9 cellular contexts compared by ENCODE assay signal in the genomic region with DNA sequence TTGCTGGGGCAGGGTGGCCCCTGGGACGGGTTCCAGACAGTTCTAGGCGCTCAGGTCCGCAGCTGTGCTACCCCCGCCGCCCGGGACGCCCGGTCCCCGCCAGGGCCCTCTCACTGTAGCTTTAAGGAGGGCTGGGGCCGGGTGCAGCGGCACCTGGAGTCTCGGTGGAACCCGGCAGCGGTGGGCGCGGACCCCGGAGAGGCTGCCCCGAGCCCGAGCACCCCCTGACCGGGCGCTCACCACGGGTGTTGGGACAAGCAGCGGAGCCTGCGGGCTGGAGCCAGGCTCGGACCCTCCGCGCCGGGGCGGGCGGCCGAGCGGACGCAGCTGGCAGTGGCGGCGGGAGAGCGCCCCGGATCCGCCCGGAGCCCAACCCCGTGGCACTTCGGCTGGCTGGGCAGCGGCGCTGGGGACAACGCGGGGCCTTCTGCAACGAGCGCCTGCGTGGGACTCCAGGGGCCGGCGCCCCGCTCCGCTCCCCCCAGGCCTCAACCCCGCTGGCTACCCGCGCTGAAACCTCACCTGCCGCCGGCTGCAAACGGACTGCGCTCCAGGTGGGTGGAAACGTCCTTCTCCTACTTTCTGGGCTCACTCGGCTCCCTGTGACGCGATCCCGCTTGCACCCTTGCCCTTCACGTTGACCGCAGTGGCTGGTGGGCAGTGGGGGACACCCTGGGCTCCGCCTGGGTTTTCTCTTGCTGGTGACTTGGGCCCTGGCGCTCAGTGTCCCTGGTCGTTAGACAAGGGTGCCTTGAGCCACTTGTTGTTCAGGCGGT.
A peak's percentile ranks its signal among the peaks of the same experiment; 100 is the strongest.
DNase-seq lines count a peak whose midpoint lies in the region; ATAC-seq and TF ChIP-seq lines count a peak whose summit lies in the region.
"Had no signal": no experiment of that assay in that cellular context is flagged by ENCODE, and none has a peak within 500 bp of the region (broad histone marks: within the 10 kb centered on the region; RNA-seq: fewer than 3 reads in every experiment).

No MANE protein-coding gene starts in this region.

- H3K27me3 Mint-ChIP-seq in dendritic cell treated with granulocyte-macrophage colony-stimulating factor and Interleukin-4, amounts not matched to agents 40 ng/mL and 50 ng/mL, for 4 days, result peaks cover 35% of the 10 kb centered on the region

- H3K27ac Mint-ChIP-seq in dendritic cell treated with granulocyte-macrophage colony-stimulating factor and Interleukin-4, amounts not matched to agents 40 ng/mL and 50 ng/mL, for 4 days, result peak overlapping the region; percentile 48

- peak overlapping the region in 3 of 4 donors; percentile 63 to 80 (median 69) for H3K27ac ChIP-seq in transverse colon

- peaks cover 2% of the 10 kb centered on the region for H3K27me3 ChIP-seq in mononuclear cell (ENCODE audit: insufficient read depth, low read length)
- H3K27me3 ChIP-seq in transverse colon, result no peaks in the 10 kb centered on the region

- H3K9me3 ChIP-seq in mononuclear cell (ENCODE audit: low read depth, low read length), result no peaks in the 10 kb centered on the region
- no peaks in the 10 kb centered on the region for H3K9me3 ChIP-seq in transverse colon

- WGBS in transverse colon (ENCODE audit: low coverage in 1 of 2), 2 donors, result 23% methylated on average over 19 of the region's 70 CpGs; no CpG with 5 or more reads in 1 of the 2 donors

- H3K4me1 ChIP-seq in mononuclear cell (ENCODE audit: insufficient read depth, low read length) (no peaks in the 10 kb centered on the region), transverse colon (peaks cover 0 to 8% (median 0%) of the 10 kb centered on the region in 4 donors)

- H3K9me3 Mint-ChIP-seq in dendritic cell treated with granulocyte-macrophage colony-stimulating factor and Interleukin-4, amounts not matched to agents 40 ng/mL and 50 ng/mL, for 4 days, result no peaks in the 10 kb centered on the region

- H3K4me3 ChIP-seq in mononuclear cell (ENCODE audit: low read length), result peak overlapping the region; percentile 24
- H3K4me3 ChIP-seq in transverse colon, result peak overlapping the region; percentile 55 to 66 (median 60)

- H3K4me3 Mint-ChIP-seq in dendritic cell treated with granulocyte-macrophage colony-stimulating factor and Interleukin-4, amounts not matched to agents 40 ng/mL and 50 ng/mL, for 4 days, result peak overlapping the region; percentile 80

- H3K36me3 ChIP-seq in transverse colon, result no peaks in the 10 kb centered on the region

- TF ChIP-seq CTCF in transverse colon (IDR thresholded peaks at IDR 0.05), result no peak

- no peak for TF ChIP-seq EP300 in transverse colon (IDR thresholded peaks at IDR 0.05; ENCODE audit: low read depth)

- ATAC-seq in HG02852 (IDR thresholded peaks at IDR 0.05; ENCODE audit: unreplicated experiment), result no peak
- no peak for ATAC-seq in GM21786 (IDR thresholded peaks at IDR 0.05; ENCODE audit: unreplicated experiment)

- H3K36me3 Mint-ChIP-seq in dendritic cell treated with granulocyte-macrophage colony-stimulating factor and Interleukin-4, amounts not matched to agents 40 ng/mL and 50 ng/mL, for 4 days (ENCODE audit: low read depth), result no peaks in the 10 kb centered on the region

- in situ Hi-C loops in transverse colon (cut with MboI; ENCODE audit: low pct_ligation_motif_present in 1 of 4, low pct_unique_long_range_greater_than_20kb in 1 of 4, low sequenced_read_pairs in 3 of 4), result no loop called here

- DNase-seq in activated T-cell treated with anti-CD3 and anti-CD28 coated beads for 1 hour (ENCODE audit: low read depth) (peak; percentile 23), activated T-cell treated with anti-CD3 and anti-CD28 coated beads for 4 hours (no peak), transverse colon (peak; percentile 19), mucosa of gallbladder (ENCODE audit: low spot score) (no peak)
- DNase-seq: Calu3 had no signal

- intact Hi-C loops in dendritic cell treated with granulocyte-macrophage colony-stimulating factor and Interleukin-4, amounts not matched to agents 40 ng/mL and 50 ng/mL, for 4 days (cut with micrococcal nuclease), result no loop called here
- intact Hi-C loops in transverse colon (cut with DNase I; ENCODE audit: low total_unique reads), result no loop called here

- peaks cover 14% of the 10 kb centered on the region for H3K4me1 Mint-ChIP-seq in dendritic cell treated with granulocyte-macrophage colony-stimulating factor and Interleukin-4, amounts not matched to agents 40 ng/mL and 50 ng/mL, for 4 days (ENCODE audit: low read depth)

- no peak for TF ChIP-seq POLR2A in transverse colon (IDR thresholded peaks at IDR 0.05)

Comparison
In these comparisons a context has a peak if more than half of its experiments do, and no peak if none do; other contexts are left out.
1. DNase-seq: peak in activated T-cell treated with anti-CD3 and anti-CD28 coated beads for 1 hour (single experiment) and transverse colon (single experiment); none in activated T-cell treated with anti-CD3 and anti-CD28 coated beads for 4 hours (single experiment) and mucosa of gallbladder (single experiment).